Comparison of ENCODE assay signal across 1 cellular context in genomic region chr22:36364255-36365019, GRCh38.
TF ChIP-seq lines count a peak whose summit lies in the region.

No MANE protein-coding gene starts in this region.

TF ChIP-seq in SK-N-SH, 30 proteins besides CTCF, POLR2A, EP300 and RAD21 (continued from another document):
- TF ChIP-seq GABPA (IDR thresholded peaks at IDR 0.05; ENCODE audit: low read depth), result no peak
- no peak for TF ChIP-seq ZBTB33 (IDR thresholded peaks at IDR 0.05; ENCODE audit: borderline replicate concordance, low read depth)
- TF ChIP-seq MXI1 (IDR thresholded peaks at IDR 0.05; ENCODE audit: low read depth, low read length), result no peak
- no peak for TF ChIP-seq FOXM1 (IDR thresholded peaks at IDR 0.05; ENCODE audit: low read depth)
- no peak for TF ChIP-seq ELF1 (IDR thresholded peaks at IDR 0.05)
- no peak for TF ChIP-seq REST (IDR thresholded peaks at IDR 0.05; ENCODE audit: low read depth, low read length)
